ENCODE assay signal across 37 cellular contexts in genomic region chr7:146291900-146292299, GRCh38.
"Had no signal": no experiment of that assay in that cellular context is flagged by ENCODE, and none has a peak within 500 bp of the region (broad histone marks: within the 10 kb centered on the region; RNA-seq: fewer than 3 reads in every experiment).

No MANE protein-coding gene starts in this region.

- H3K27me3 ChIP-seq: ascending aorta, cardiac muscle cell, colonic mucosa had no signal

- H3K4me3 ChIP-seq: ascending aorta, cardiac muscle cell, colonic mucosa had no signal

- H3K36me3 Mint-ChIP-seq: activated CD4-positive, alpha-beta memory T cell treated with anti-CD3 and anti-CD28 coated beads for 36 hours; activated CD8-positive, alpha-beta memory T cell treated with anti-CD3 and anti-CD28 coated beads, Interleukin-2, amount 10 ng/mL, durations not matched to agents 7 days and 5 days; activated naive CD4-positive, alpha-beta T cell treated with anti-CD3 and anti-CD28 coated beads, Interleukin-2, amount 10 ng/mL, durations not matched to agents 7 days and 5 days; activated naive CD4-positive, alpha-beta T cell treated with anti-CD3 and anti-CD28 coated beads, Interleukin-2, amount 50 U/mL, for 24 hours; activated naive CD8-positive, alpha-beta T cell; activated naive CD8-positive, alpha-beta T cell treated with anti-CD3 and anti-CD28 coated beads, Interleukin-2, amount 10 ng/mL, durations not matched to agents 7 days and 5 days; brain had no signal

- H3K4me3 Mint-ChIP-seq: activated B cell treated with CpG ODN at 0.5 μM for 24 hours; activated CD4-positive, alpha-beta memory T cell treated with anti-CD3 and anti-CD28 coated beads for 36 hours; activated CD4-positive, alpha-beta T cell treated with anti-CD3 and anti-CD28 coated beads, Interleukin-2, amount 10 ng/mL, durations not matched to agents 24 days and 14 days; activated CD8-positive, alpha-beta memory T cell treated with anti-CD3 and anti-CD28 coated beads, Interleukin-2, amount 10 ng/mL, durations not matched to agents 7 days and 5 days; activated CD8-positive, alpha-beta T cell treated with anti-CD3 and anti-CD28 coated beads, Interleukin-2, amount 10 ng/mL, durations not matched to agents 7 days and 5 days; activated naive CD4-positive, alpha-beta T cell treated with anti-CD3 and anti-CD28 coated beads, Interleukin-2, amount 10 ng/mL, durations not matched to agents 7 days and 5 days; activated naive CD4-positive, alpha-beta T cell treated with anti-CD3 and anti-CD28 coated beads, Interleukin-2, amount 50 U/mL, for 24 hours; activated naive CD8-positive, alpha-beta T cell; activated naive CD8-positive, alpha-beta T cell treated with anti-CD3 and anti-CD28 coated beads, Interleukin-2, amount 10 ng/mL, durations not matched to agents 7 days and 5 days; activated naive CD8-positive, alpha-beta T cell treated with anti-CD3 and anti-CD28 coated beads, Interleukin-2, amount 50 U/mL, for 24 hours; activated T-cell treated with anti-CD3 and anti-CD28 coated beads, Interleukin-2, amount 50 U/mL, for 24 hours; brain; central memory CD8-positive, alpha-beta T cell; T-helper 2 cell treated with Interferon-gamma antibody and Interleukin-4, amounts not matched to agents 5 μg/mL and 100 μg/mL, for 36 hours had no signal

- DNase-seq: activated B cell treated with CpG ODN at 0.5 μM for 24 hours; activated CD4-positive, alpha-beta memory T cell treated with anti-CD3 and anti-CD28 coated beads for 36 hours; activated CD4-positive, alpha-beta T cell treated with anti-CD3 and anti-CD28 coated beads for 4 hours; activated CD4-positive, alpha-beta T cell treated with anti-CD3 and anti-CD28 coated beads, Interleukin-2, amount 10 ng/mL, durations not matched to agents 24 days and 14 days; activated CD4-positive, alpha-beta T cell treated with anti-CD3 and anti-CD28 coated beads, Interleukin-2, amount 50 U/mL, for 1 hour; activated CD4-positive, alpha-beta T cell treated with anti-CD3 and anti-CD28 coated beads, Interleukin-2, amount 50 U/mL, for 4 hours; activated CD4-positive, CD25-positive, alpha-beta regulatory T cell treated with anti-CD3 and anti-CD28 coated beads, Interleukin-2, amount 50 U/mL, for 72 hours; activated CD8-positive, alpha-beta memory T cell treated with anti-CD3 and anti-CD28 coated beads for 24 hours; activated CD8-positive, alpha-beta memory T cell treated with anti-CD3 and anti-CD28 coated beads, Interleukin-2, amount 10 ng/mL, durations not matched to agents 7 days and 5 days; activated CD8-positive, alpha-beta memory T cell treated with anti-CD3 and anti-CD28 coated beads, Interleukin-2, amount 50 U/mL, for 48 hours; activated CD8-positive, alpha-beta T cell treated with anti-CD3 and anti-CD28 coated beads, Interleukin-2, amount 10 ng/mL, durations not matched to agents 7 days and 5 days; activated effector memory CD4-positive, alpha-beta T cell treated with Interleukin-2 at 50 U/mL for 16 hours; activated gamma-delta T cell; activated naive CD4-positive, alpha-beta T cell treated with anti-CD3 and anti-CD28 coated beads, Interleukin-2, amount 10 ng/mL, durations not matched to agents 7 days and 5 days; activated naive CD4-positive, alpha-beta T cell treated with Interleukin-2 at 50 U/mL for 16 hours; activated naive CD8-positive, alpha-beta T cell treated with anti-CD3 and anti-CD28 coated beads, Interleukin-2, amount 10 ng/mL, durations not matched to agents 7 days and 5 days; activated naive CD8-positive, alpha-beta T cell treated with anti-CD3 and anti-CD28 coated beads, Interleukin-2, amount 50 U/mL, for 24 hours; activated T-cell treated with anti-CD3 and anti-CD28 coated beads, Interleukin-2, amount 50 U/mL, for 24 hours; activated T-cell treated with anti-CD3 and anti-CD28 coated beads, Interleukin-2, amount 50 U/mL, for 48 hours; amygdala; anterior cingulate cortex; caudate nucleus; cerebellar nuclear complex; colonic mucosa; T-helper 2 cell; T-helper 9 cell had no signal

- H3K27ac ChIP-seq: ascending aorta, cardiac muscle cell, colonic mucosa, VCaP had no signal

- H3K36me3 ChIP-seq: ascending aorta, cardiac muscle cell, colonic mucosa had no signal

- H3K9me3 Mint-ChIP-seq: activated CD4-positive, alpha-beta T cell treated with anti-CD3 and anti-CD28 coated beads, Interleukin-2, amount 10 ng/mL, durations not matched to agents 24 days and 14 days; activated naive CD4-positive, alpha-beta T cell treated with anti-CD3 and anti-CD28 coated beads, Interleukin-2, amount 50 U/mL, for 24 hours; activated naive CD8-positive, alpha-beta T cell treated with anti-CD3 and anti-CD28 coated beads, Interleukin-2, amount 10 ng/mL, durations not matched to agents 7 days and 5 days; activated naive CD8-positive, alpha-beta T cell treated with anti-CD3 and anti-CD28 coated beads, Interleukin-2, amount 50 U/mL, for 24 hours; brain had no signal

- H3K27ac Mint-ChIP-seq: activated B cell treated with CpG ODN at 0.5 μM for 24 hours; activated CD4-positive, alpha-beta memory T cell treated with anti-CD3 and anti-CD28 coated beads for 36 hours; activated CD4-positive, alpha-beta T cell treated with anti-CD3 and anti-CD28 coated beads, Interleukin-2, amount 10 ng/mL, durations not matched to agents 24 days and 14 days; activated CD8-positive, alpha-beta memory T cell treated with anti-CD3 and anti-CD28 coated beads, Interleukin-2, amount 10 ng/mL, durations not matched to agents 7 days and 5 days; activated CD8-positive, alpha-beta T cell treated with anti-CD3 and anti-CD28 coated beads, Interleukin-2, amount 10 ng/mL, durations not matched to agents 7 days and 5 days; activated naive CD4-positive, alpha-beta T cell treated with anti-CD3 and anti-CD28 coated beads, Interleukin-2, amount 10 ng/mL, durations not matched to agents 7 days and 5 days; activated naive CD4-positive, alpha-beta T cell treated with anti-CD3 and anti-CD28 coated beads, Interleukin-2, amount 50 U/mL, for 24 hours; activated naive CD8-positive, alpha-beta T cell; activated naive CD8-positive, alpha-beta T cell treated with anti-CD3 and anti-CD28 coated beads, Interleukin-2, amount 10 ng/mL, durations not matched to agents 7 days and 5 days; activated naive CD8-positive, alpha-beta T cell treated with anti-CD3 and anti-CD28 coated beads, Interleukin-2, amount 50 U/mL, for 24 hours; activated T-cell treated with anti-CD3 and anti-CD28 coated beads, Interleukin-2, amount 50 U/mL, for 24 hours; activated T-helper 2 cell treated with anti-CD3 and anti-CD28 coated beads, Interferon-gamma antibody, Interleukin-2, Interleukin-4, amounts not matched to agents 10 μg/mL and 5 μg/mL and 100 μg/mL, durations not matched to agents 14 hours and 24 hours and 36 hours; brain; T-helper 2 cell treated with Interferon-gamma antibody and Interleukin-4, amounts not matched to agents 5 μg/mL and 100 μg/mL, for 36 hours had no signal

- FAIRE-seq: bronchial epithelial cell, TTC549 had no signal

- ATAC-seq: activated CD8-positive, alpha-beta memory T cell treated with anti-CD3 and anti-CD28 coated beads, Interleukin-2, amount 10 ng/mL, durations not matched to agents 7 days and 5 days; activated CD8-positive, alpha-beta T cell treated with anti-CD3 and anti-CD28 coated beads, Interleukin-2, amount 10 ng/mL, durations not matched to agents 7 days and 5 days; activated naive CD8-positive, alpha-beta T cell treated with anti-CD3 and anti-CD28 coated beads, Interleukin-2, amount 50 U/mL, for 24 hours had no signal

- H3K9me3 ChIP-seq: ascending aorta, colonic mucosa had no signal

- H3K4me1 ChIP-seq: ascending aorta, colonic mucosa had no signal

- H3K4me1 Mint-ChIP-seq: activated B cell treated with CpG ODN at 0.5 μM for 24 hours; activated CD4-positive, alpha-beta T cell treated with anti-CD3 and anti-CD28 coated beads, Interleukin-2, amount 10 ng/mL, durations not matched to agents 24 days and 14 days; activated CD8-positive, alpha-beta memory T cell treated with anti-CD3 and anti-CD28 coated beads, Interleukin-2, amount 10 ng/mL, durations not matched to agents 7 days and 5 days; activated naive CD4-positive, alpha-beta T cell treated with anti-CD3 and anti-CD28 coated beads, Interleukin-2, amount 10 ng/mL, durations not matched to agents 7 days and 5 days; activated naive CD4-positive, alpha-beta T cell treated with anti-CD3 and anti-CD28 coated beads, Interleukin-2, amount 50 U/mL, for 24 hours; activated naive CD8-positive, alpha-beta T cell treated with anti-CD3 and anti-CD28 coated beads, Interleukin-2, amount 10 ng/mL, durations not matched to agents 7 days and 5 days; activated naive CD8-positive, alpha-beta T cell treated with anti-CD3 and anti-CD28 coated beads, Interleukin-2, amount 50 U/mL, for 24 hours; brain; central memory CD8-positive, alpha-beta T cell had no signal

- H3K27me3 Mint-ChIP-seq: activated B cell treated with CpG ODN at 0.5 μM for 24 hours; activated CD4-positive, alpha-beta memory T cell treated with anti-CD3 and anti-CD28 coated beads for 36 hours; activated CD4-positive, alpha-beta T cell treated with anti-CD3 and anti-CD28 coated beads, Interleukin-2, amount 10 ng/mL, durations not matched to agents 24 days and 14 days; activated CD8-positive, alpha-beta memory T cell treated with anti-CD3 and anti-CD28 coated beads, Interleukin-2, amount 10 ng/mL, durations not matched to agents 7 days and 5 days; activated naive CD4-positive, alpha-beta T cell treated with anti-CD3 and anti-CD28 coated beads, Interleukin-2, amount 10 ng/mL, durations not matched to agents 7 days and 5 days; activated naive CD4-positive, alpha-beta T cell treated with anti-CD3 and anti-CD28 coated beads, Interleukin-2, amount 50 U/mL, for 24 hours; activated naive CD8-positive, alpha-beta T cell; activated naive CD8-positive, alpha-beta T cell treated with anti-CD3 and anti-CD28 coated beads, Interleukin-2, amount 10 ng/mL, durations not matched to agents 7 days and 5 days; activated naive CD8-positive, alpha-beta T cell treated with anti-CD3 and anti-CD28 coated beads, Interleukin-2, amount 50 U/mL, for 24 hours; activated T-cell treated with anti-CD3 and anti-CD28 coated beads, Interleukin-2, amount 50 U/mL, for 24 hours; brain; central memory CD8-positive, alpha-beta T cell had no signal
